ENCODE assay signal across 1 cellular context in the genomic region with DNA sequence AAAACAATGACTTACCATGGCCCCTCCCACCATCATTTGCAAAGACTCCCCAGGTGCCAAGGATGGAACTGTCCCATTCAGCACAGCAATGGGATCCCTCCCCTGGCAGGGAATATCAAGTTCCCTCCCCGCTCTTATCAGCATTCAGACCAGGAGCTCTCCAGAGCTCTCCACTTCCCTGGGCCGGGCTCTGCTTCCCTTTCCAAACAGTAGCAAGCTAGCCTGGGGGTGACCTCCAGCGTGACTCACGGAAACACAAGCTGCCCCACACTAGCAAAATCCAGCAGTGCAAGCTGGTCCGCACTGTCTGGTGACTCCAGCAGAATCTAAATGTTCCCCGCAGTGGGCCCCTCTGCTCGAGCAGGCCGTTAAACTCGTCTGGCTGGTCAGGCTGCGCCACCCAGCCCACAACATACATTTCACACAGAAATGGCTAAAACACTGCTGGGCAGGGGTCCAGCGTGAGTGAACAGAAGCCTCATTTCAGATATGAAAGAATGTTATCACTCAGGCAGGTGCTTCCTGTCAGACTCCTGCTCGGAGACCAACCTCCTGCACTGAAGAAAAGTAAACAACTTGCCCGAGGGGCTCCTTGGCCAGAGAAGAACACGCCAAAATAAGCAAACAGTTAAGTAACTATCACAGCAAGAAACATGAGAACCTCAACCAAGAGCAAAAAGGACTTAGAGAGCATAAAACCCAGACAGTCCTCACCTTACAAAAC.
TF ChIP-seq lines count a peak whose summit lies in the region.

No MANE protein-coding gene starts in this region.

TF ChIP-seq in HEK293, 187 proteins besides CTCF, POLR2A, EP300 and RAD21 (continued from another document and continues in another):
- TF ChIP-seq ZNF133 (tag by site-specific recombination; IDR thresholded peaks at IDR 0.05), result no peak
- TF ChIP-seq ZSCAN23 (tag by site-specific recombination; IDR thresholded peaks at IDR 0.05), result no peak
- TF ChIP-seq ZFP37 (tag by site-specific recombination; IDR thresholded peaks at IDR 0.05), result no peak
- peak; percentile 86 for TF ChIP-seq ZNF366 (tag by site-specific recombination; conservative IDR thresholded peaks at IDR 0.05)
- TF ChIP-seq TRIM28 (IDR thresholded peaks at IDR 0.05; ENCODE audit: borderline replicate concordance, low read length), result peak; percentile 93
- TF ChIP-seq INSM2 (tag by site-specific recombination; IDR thresholded peaks at IDR 0.05), result no peak
- peak; percentile 94 for TF ChIP-seq PRDM10 (tag by site-specific recombination; IDR thresholded peaks at IDR 0.05)
- TF ChIP-seq EGR2 (tag by site-specific recombination; IDR thresholded peaks at IDR 0.05; ENCODE audit: low read depth), result no peak
- TF ChIP-seq ZNF624 (tag by site-specific recombination; IDR thresholded peaks at IDR 0.05), result no peak
- peak; percentile 84 for TF ChIP-seq FEZF1 (tag by site-specific recombination; IDR thresholded peaks at IDR 0.05)
- no peak for TF ChIP-seq ZNF19 (tag by site-specific recombination; IDR thresholded peaks at IDR 0.05; ENCODE audit: low read depth)
- no peak for TF ChIP-seq ZNF571 (tag by site-specific recombination; IDR thresholded peaks at IDR 0.05)
- no peak for TF ChIP-seq ZNF701 (tag by site-specific recombination; IDR thresholded peaks at IDR 0.05)
- TF ChIP-seq, protein P1, sequence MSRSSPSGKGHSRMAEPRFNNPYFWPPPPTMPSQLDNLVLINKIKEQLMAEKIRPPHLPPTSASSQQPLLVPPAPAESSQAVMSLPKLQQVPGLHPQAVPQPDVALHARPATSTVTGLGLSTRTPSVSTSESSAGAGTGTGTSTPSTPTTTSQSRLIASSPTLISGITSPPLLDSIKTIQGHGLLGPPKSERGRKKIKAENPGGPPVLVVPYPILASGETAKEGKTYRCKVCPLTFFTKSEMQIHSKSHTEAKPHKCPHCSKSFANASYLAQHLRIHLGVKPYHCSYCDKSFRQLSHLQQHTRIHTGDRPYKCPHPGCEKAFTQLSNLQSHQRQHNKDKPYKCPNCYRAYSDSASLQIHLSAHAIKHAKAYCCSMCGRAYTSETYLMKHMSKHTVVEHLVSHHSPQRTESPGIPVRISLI (tag by site-specific recombination; IDR thresholded peaks at IDR 0.05), result no peak
- TF ChIP-seq ZNF513 (tag by site-specific recombination; IDR thresholded peaks at IDR 0.05), result no peak
- no peak for TF ChIP-seq ZNF302 (tag by site-specific recombination; IDR thresholded peaks at IDR 0.05; ENCODE audit: low read depth)
- no peak for TF ChIP-seq ZNF169 (tag by site-specific recombination; IDR thresholded peaks at IDR 0.05)
- peak; percentile 38; the same call in 1 of the 2 replicates for TF ChIP-seq ZNF449 (tag by site-specific recombination; IDR thresholded peaks at IDR 0.05)
- TF ChIP-seq ZIC2 (tag by site-specific recombination; IDR thresholded peaks at IDR 0.05), result peak; percentile 91
- TF ChIP-seq ZNF707 (tag by site-specific recombination; IDR thresholded peaks at IDR 0.05), result no peak
- TF ChIP-seq ZNF211 (tag by site-specific recombination; IDR thresholded peaks at IDR 0.05; ENCODE audit: low read depth), result no peak
- TF ChIP-seq ZNF76 (tag by site-specific recombination; IDR thresholded peaks at IDR 0.05; ENCODE audit: borderline replicate concordance, low read depth), result no peak
- no peak for TF ChIP-seq ZNF830 (tag by site-specific recombination; IDR thresholded peaks at IDR 0.05; ENCODE audit: low read depth)
- no peak for TF ChIP-seq ZNF223 (tag by site-specific recombination; IDR thresholded peaks at IDR 0.05)
- peak; percentile 55; the same call in 1 of the 2 replicates for TF ChIP-seq ZNF121 (tag by site-specific recombination; IDR thresholded peaks at IDR 0.05)
- TF ChIP-seq ZNF558 (tag by site-specific recombination; IDR thresholded peaks at IDR 0.05), result no peak
- TF ChIP-seq, protein P2, sequence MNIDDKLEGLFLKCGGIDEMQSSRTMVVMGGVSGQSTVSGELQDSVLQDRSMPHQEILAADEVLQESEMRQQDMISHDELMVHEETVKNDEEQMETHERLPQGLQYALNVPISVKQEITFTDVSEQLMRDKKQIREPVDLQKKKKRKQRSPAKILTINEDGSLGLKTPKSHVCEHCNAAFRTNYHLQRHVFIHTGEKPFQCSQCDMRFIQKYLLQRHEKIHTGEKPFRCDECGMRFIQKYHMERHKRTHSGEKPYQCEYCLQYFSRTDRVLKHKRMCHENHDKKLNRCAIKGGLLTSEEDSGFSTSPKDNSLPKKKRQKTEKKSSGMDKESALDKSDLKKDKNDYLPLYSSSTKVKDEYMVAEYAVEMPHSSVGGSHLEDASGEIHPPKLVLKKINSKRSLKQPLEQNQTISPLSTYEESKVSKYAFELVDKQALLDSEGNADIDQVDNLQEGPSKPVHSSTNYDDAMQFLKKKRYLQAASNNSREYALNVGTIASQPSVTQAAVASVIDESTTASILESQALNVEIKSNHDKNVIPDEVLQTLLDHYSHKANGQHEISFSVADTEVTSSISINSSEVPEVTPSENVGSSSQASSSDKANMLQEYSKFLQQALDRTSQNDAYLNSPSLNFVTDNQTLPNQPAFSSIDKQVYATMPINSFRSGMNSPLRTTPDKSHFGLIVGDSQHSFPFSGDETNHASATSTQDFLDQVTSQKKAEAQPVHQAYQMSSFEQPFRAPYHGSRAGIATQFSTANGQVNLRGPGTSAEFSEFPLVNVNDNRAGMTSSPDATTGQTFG (tag by site-specific recombination; IDR thresholded peaks at IDR 0.05; ENCODE audit: borderline replicate concordance), result no peak
- no peak for TF ChIP-seq ZNF768 (tag by site-specific recombination; IDR thresholded peaks at IDR 0.05)
- no peak for TF ChIP-seq ZNF791 (tag by site-specific recombination; IDR thresholded peaks at IDR 0.05)
- no peak; the same call in 1 of the 2 replicates for TF ChIP-seq BCL6B (tag by site-specific recombination; IDR thresholded peaks at IDR 0.05)
- no peak for TF ChIP-seq ZNF785 (tag by site-specific recombination; IDR thresholded peaks at IDR 0.05)
- TF ChIP-seq ZNF138 (tag by site-specific recombination; IDR thresholded peaks at IDR 0.05; ENCODE audit: borderline replicate concordance), result no peak
- no peak for TF ChIP-seq ZNF580 (tag by site-specific recombination; IDR thresholded peaks at IDR 0.05)
- TF ChIP-seq, protein P3, sequence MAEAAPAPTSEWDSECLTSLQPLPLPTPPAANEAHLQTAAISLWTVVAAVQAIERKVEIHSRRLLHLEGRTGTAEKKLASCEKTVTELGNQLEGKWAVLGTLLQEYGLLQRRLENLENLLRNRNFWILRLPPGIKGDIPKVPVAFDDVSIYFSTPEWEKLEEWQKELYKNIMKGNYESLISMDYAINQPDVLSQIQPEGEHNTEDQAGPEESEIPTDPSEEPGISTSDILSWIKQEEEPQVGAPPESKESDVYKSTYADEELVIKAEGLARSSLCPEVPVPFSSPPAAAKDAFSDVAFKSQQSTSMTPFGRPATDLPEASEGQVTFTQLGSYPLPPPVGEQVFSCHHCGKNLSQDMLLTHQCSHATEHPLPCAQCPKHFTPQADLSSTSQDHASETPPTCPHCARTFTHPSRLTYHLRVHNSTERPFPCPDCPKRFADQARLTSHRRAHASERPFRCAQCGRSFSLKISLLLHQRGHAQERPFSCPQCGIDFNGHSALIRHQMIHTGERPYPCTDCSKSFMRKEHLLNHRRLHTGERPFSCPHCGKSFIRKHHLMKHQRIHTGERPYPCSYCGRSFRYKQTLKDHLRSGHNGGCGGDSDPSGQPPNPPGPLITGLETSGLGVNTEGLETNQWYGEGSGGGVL (tag by site-specific recombination; IDR thresholded peaks at IDR 0.05), result peak; percentile 60
- no peak for TF ChIP-seq ZBTB1 (tag by site-specific recombination; IDR thresholded peaks at IDR 0.05)
- no peak for TF ChIP-seq ZFHX2 (tag by site-specific recombination; conservative IDR thresholded peaks at IDR 0.05)
- no peak for TF ChIP-seq ZNF521 (tag by site-specific recombination; IDR thresholded peaks at IDR 0.05)
- peak; percentile 45; the same call in 1 of the 2 replicates for TF ChIP-seq ZNF629 (tag by site-specific recombination; IDR thresholded peaks at IDR 0.05)
- TF ChIP-seq ZNF621 (tag by site-specific recombination; IDR thresholded peaks at IDR 0.05), result no peak
- TF ChIP-seq ZSCAN5A (tag by site-specific recombination; IDR thresholded peaks at IDR 0.05), result no peak
- TF ChIP-seq ZNF248 (tag by site-specific recombination; IDR thresholded peaks at IDR 0.05), result no peak
- no peak for TF ChIP-seq PRDM1 (tag by site-specific recombination; IDR thresholded peaks at IDR 0.05)
- no peak for TF ChIP-seq ZNF555 (tag by site-specific recombination; conservative IDR thresholded peaks at IDR 0.05)
- no peak for TF ChIP-seq SP3 (tag by site-specific recombination; IDR thresholded peaks at IDR 0.05)
- TF ChIP-seq ZNF600 (tag by site-specific recombination; IDR thresholded peaks at IDR 0.05), result peak; percentile 96
- no peak for TF ChIP-seq ZNF175 (tag by site-specific recombination; IDR thresholded peaks at IDR 0.05)
